In genomic region chr3:133041524-133041829, GRCh38 we compare ENCODE assay signal across 13 cellular contexts. TPM values are rescaled to one million over a fixed set of nuclear protein-coding genes. Genes with fewer than 3 reads are reported as not detected.
"Had no signal": no experiment of that assay in that cellular context is flagged by ENCODE, and none has a peak within 500 bp of the region (broad histone marks: within the 10 kb centered on the region; RNA-seq: fewer than 3 reads in every experiment).

No MANE protein-coding gene starts in this region.

- H3K9me3 ChIP-seq: esophagus squamous epithelium, ovary, thyroid gland, uterus had no signal

- H3K4me3 Mint-ChIP-seq: activated CD8-positive, alpha-beta T cell treated with anti-CD3 and anti-CD28 coated beads for 36 hours; activated naive CD4-positive, alpha-beta T cell treated with anti-CD3 and anti-CD28 coated beads, Interleukin-2, amount 50 U/mL, for 24 hours; activated T-cell treated with anti-CD3 and anti-CD28 coated beads, Interleukin-2, amount 50 U/mL, for 4 hours; stimulated activated memory B cell treated with anti-CD40 and anti-IgM and Interleukin-4, amounts not matched to agents 10 μg/mL and 1 μg/mL and 100 μg/mL, for 72 hours had no signal

- H3K27ac ChIP-seq: ovary, uterus had no signal

- H3K27ac Mint-ChIP-seq: activated CD8-positive, alpha-beta T cell treated with anti-CD3 and anti-CD28 coated beads for 36 hours; activated naive CD4-positive, alpha-beta T cell treated with anti-CD3 and anti-CD28 coated beads, Interleukin-2, amount 50 U/mL, for 24 hours; nephron; stimulated activated memory B cell treated with anti-CD40 and anti-IgM and Interleukin-4, amounts not matched to agents 10 μg/mL and 1 μg/mL and 100 μg/mL, for 72 hours had no signal

- FAIRE-seq: colon had no signal

- H3K27me3 ChIP-seq: ovary, thyroid gland, uterus had no signal

- H3K4me1 ChIP-seq: uterus had no signal

- ATAC-seq: activated CD8-positive, alpha-beta T cell treated with anti-CD3 and anti-CD28 coated beads for 36 hours; activated T-cell treated with anti-CD3 and anti-CD28 coated beads, Interleukin-2, amount 50 U/mL, for 4 hours had no signal

- H3K36me3 ChIP-seq: esophagus squamous epithelium, ovary, thyroid gland, uterus had no signal

- H3K36me3 Mint-ChIP-seq: activated naive CD4-positive, alpha-beta T cell treated with anti-CD3 and anti-CD28 coated beads, Interleukin-2, amount 50 U/mL, for 24 hours; stimulated activated memory B cell treated with anti-CD40 and anti-IgM and Interleukin-4, amounts not matched to agents 10 μg/mL and 1 μg/mL and 100 μg/mL, for 72 hours had no signal

- DNase-seq: activated CD4-positive, alpha-beta T cell treated with anti-CD3 and anti-CD28 coated beads for 4 hours; activated effector memory CD4-positive, alpha-beta T cell treated with Interleukin-2 at 50 U/mL for 16 hours; activated T-cell treated with anti-CD3 and anti-CD28 coated beads, Interleukin-2, amount 50 U/mL, for 4 hours; esophagus squamous epithelium had no signal

- H3K9me3 Mint-ChIP-seq: activated CD8-positive, alpha-beta T cell treated with anti-CD3 and anti-CD28 coated beads for 36 hours; activated naive CD4-positive, alpha-beta T cell treated with anti-CD3 and anti-CD28 coated beads, Interleukin-2, amount 50 U/mL, for 24 hours; activated T-cell treated with anti-CD3 and anti-CD28 coated beads, Interleukin-2, amount 50 U/mL, for 4 hours; nephron; stimulated activated memory B cell treated with anti-CD40 and anti-IgM and Interleukin-4, amounts not matched to agents 10 μg/mL and 1 μg/mL and 100 μg/mL, for 72 hours; WTC11 had no signal

- H3K4me3 ChIP-seq: ovary, thyroid gland, uterus had no signal

RNA-seq across cellular contexts. Expression of gene TMEM108, which starts 3.3 kb away (rescaled TPM):
- total RNA-seq: activated CD8-positive, alpha-beta T cell treated with anti-CD3 and anti-CD28 coated beads for 36 hours; activated T-cell treated with anti-CD3 and anti-CD28 coated beads, Interleukin-2, amount 50 U/mL, for 4 hours had no signal
